11 cellular contexts compared by ENCODE assay signal in genomic region chr1:204623365-204623893, GRCh38.
DNase-seq lines count a peak whose midpoint lies in the region; ATAC-seq and TF ChIP-seq lines count a peak whose summit lies in the region.
"Had no signal": no experiment of that assay in that cellular context is flagged by ENCODE, and none has a peak within 500 bp of the region (broad histone marks: within the 10 kb centered on the region; RNA-seq: fewer than 3 reads in every experiment).

No MANE protein-coding gene starts in this region.

- DNase-seq in COLO668 (lab: John Stamatoyannopoulos, UW; ENCODE audit: unreplicated experiment) (peak; percentile 59), HS-5 (ENCODE audit: low read depth) (peak; percentile 19), astrocyte of the spinal cord (ENCODE audit: low read depth, low spot score) (peak; percentile 4), right lobe of liver (peak in 1 of 3 donors; percentile 83), NCI-H446 (lab: John Stamatoyannopoulos, UW) (no peak), NCI-H187 (lab: John Stamatoyannopoulos, UW) (no peak), dorsolateral prefrontal cortex (no peak)
- DNase-seq: activated CD4-positive, alpha-beta T cell treated with anti-CD3 and anti-CD28 coated beads, Interleukin-2, amount 50 U/mL, for 4 hours; GDM1; NK-92 treated with Interleukin-12 subunit alpha and Interleukin-12 subunit beta, amount 100 ng/mL, for 24 hours had no signal

- no peaks in the 10 kb centered on the region for H3K9me3 ChIP-seq in right lobe of liver

- H3K4me3 ChIP-seq in astrocyte of the spinal cord (ENCODE audit: low read depth, low read length) (no peak overlapping the region), right lobe of liver (no peak overlapping the region), dorsolateral prefrontal cortex (no peak overlapping the region)

- 28% methylated on average over 6 of the region's 8 CpGs for WGBS in right lobe of liver (ENCODE audit: insufficient coverage, low coverage, low lambda C conversion rate, missing lambda C conversion rate)

- TF ChIP-seq POLR2A in right lobe of liver (IDR thresholded peaks at IDR 0.05), result no peak

- in situ Hi-C loops in astrocyte of the spinal cord (cut with HindIII; ENCODE audit: low sequenced_read_pairs), result no loop called here

- no peaks in the 10 kb centered on the region for H3K4me1 ChIP-seq in right lobe of liver

- H3K27me3 ChIP-seq in right lobe of liver (no peaks in the 10 kb centered on the region), dorsolateral prefrontal cortex (no peaks in the 10 kb centered on the region)

- intact Hi-C loops in right lobe of liver (cut with DNase I) (no loop called here), dorsolateral prefrontal cortex (cut with DNase I) (no loop called here)

- no peaks in the 10 kb centered on the region for H3K36me3 ChIP-seq in right lobe of liver

- H3K27ac ChIP-seq in right lobe of liver (no peak overlapping the region), dorsolateral prefrontal cortex (no peak overlapping the region)

- TF ChIP-seq CTCF in astrocyte of the spinal cord (IDR thresholded peaks at IDR 0.05; ENCODE audit: low read depth, low read length), result no peak
- no peak for TF ChIP-seq CTCF in right lobe of liver (IDR thresholded peaks at IDR 0.05)
- no peak for TF ChIP-seq CTCF in dorsolateral prefrontal cortex (IDR thresholded peaks at IDR 0.05 in 54 of 56, conservative IDR thresholded peaks at IDR 0.05 in 2 of 56; ENCODE audit: low read depth in 1 of 56, partially characterized antibody in 56 of 56)

- ATAC-seq in right lobe of liver (peak; percentile 44 to 96 (median 48)), HG02973 (IDR thresholded peaks at IDR 0.05; ENCODE audit: unreplicated experiment) (no peak)

Comparison
In these comparisons a context has a peak if more than half of its experiments do, and no peak if none do; other contexts are left out.
1. DNase-seq: peak in COLO668 (single experiment), HS-5 (single experiment) and astrocyte of the spinal cord (single experiment); none in NCI-H446 (0 of 2), NCI-H187 (0 of 2) and dorsolateral prefrontal cortex (0 of 10).